19 cellular contexts compared by ENCODE assay signal in the genomic region with DNA sequence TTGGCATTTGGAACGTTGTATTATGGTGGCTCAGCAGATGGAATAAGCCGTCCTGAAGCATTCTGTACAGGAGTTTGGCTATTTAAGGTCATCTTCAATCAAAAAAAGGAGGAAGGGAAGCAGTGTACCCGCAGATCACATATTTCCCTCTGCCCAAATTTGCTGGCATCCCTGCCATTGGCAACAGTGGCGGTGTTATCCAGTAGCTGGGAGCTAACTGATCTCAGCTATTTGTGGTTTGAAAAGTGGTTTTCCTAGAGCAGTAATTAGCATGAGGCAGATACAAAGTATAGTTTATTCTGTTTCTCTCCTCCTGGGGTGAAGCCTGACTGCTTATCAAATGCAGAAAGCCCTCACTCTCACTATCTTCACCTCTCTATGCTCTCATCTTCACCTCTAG.
DNase-seq lines count a peak whose midpoint lies in the region; ATAC-seq and TF ChIP-seq lines count a peak whose summit lies in the region.
"Had no signal": no experiment of that assay in that cellular context is flagged by ENCODE, and none has a peak within 500 bp of the region (broad histone marks: within the 10 kb centered on the region; RNA-seq: fewer than 3 reads in every experiment).

No MANE protein-coding gene starts in this region.

- no peak for TF ChIP-seq CTCF in GM23338 (conservative IDR thresholded peaks at IDR 0.05; ENCODE audit: low read depth in 2 of 2)

- CTCF ChIA-PET in HEK293T (lab: Yijun Ruan, JAX) = no interaction called here

- no peak overlapping the region for H3K4me2 ChIP-seq in GM23338
- H3K4me2 ChIP-seq in neuronal stem cell (ENCODE audit: insufficient read depth, low read length, poor library complexity, severe bottlenecking) = no peak overlapping the region
- H3K4me2 ChIP-seq: BLaER1 treated with 17β-estradiol and CSF1 and Interleukin-3, amounts not matched to agents 10 nM and 100 nM had no signal

- no peaks in the 10 kb centered on the region for H3F3A ChIP-seq in GM23338 (replicated peaks; ENCODE audit: low read depth)

- no peak overlapping the region for H3K27ac ChIP-seq in GM23338 (ENCODE audit: low read depth)
- no peak overlapping the region for H3K27ac ChIP-seq in neuronal stem cell (replicated peaks; ENCODE audit: low read length)
- H3K27ac ChIP-seq: BLaER1 treated with 17β-estradiol and CSF1 and Interleukin-3, amounts not matched to agents 10 nM and 100 nM; GM23248; HL-60 had no signal

- no peak overlapping the region for H2BK15ac ChIP-seq in neuronal stem cell (ENCODE audit: low read length)

- H3K4me1 ChIP-seq in GM23338 (ENCODE audit: insufficient read depth) (no peaks in the 10 kb centered on the region), neuronal stem cell (ENCODE audit: control insufficient read depth in 2 of 2, insufficient read depth in 1 of 2, low read depth in 1 of 2, low read length in 2 of 2) (peaks cover 0 to 1% of the 10 kb centered on the region in 2 donors)

- no peaks in the 10 kb centered on the region for H4K20me1 ChIP-seq in GM23338 (replicated peaks; ENCODE audit: insufficient read depth)
- H4K20me1 ChIP-seq: BLaER1 treated with 17β-estradiol and CSF1 and Interleukin-3, amounts not matched to agents 10 nM and 100 nM had no signal

- no peaks in the 10 kb centered on the region for H3K9me3 Mint-ChIP-seq in GM23338
- H3K9me3 Mint-ChIP-seq: CD8-positive, alpha-beta T cell had no signal

- no peak overlapping the region for H3K23ac ChIP-seq in neuronal stem cell (ENCODE audit: low read depth, low read length, poor library complexity)

- H3K14ac ChIP-seq in neuronal stem cell (ENCODE audit: low read length) = no peak overlapping the region

- H3K4me1 Mint-ChIP-seq in GM23338 = no peaks in the 10 kb centered on the region

- H2BK12ac ChIP-seq in neuronal stem cell (ENCODE audit: low read length) = no peak overlapping the region

- H2AFZ ChIP-seq in GM23338 (peak overlapping the region; percentile 54; the same call in 1 of the 2 replicates), neuronal stem cell (ENCODE audit: low read length) (peak overlapping the region; percentile 18)
- H2AFZ ChIP-seq: GM23248 had no signal

- no peak overlapping the region for H3K4me3 ChIP-seq in GM23338
- H3K4me3 ChIP-seq in neuronal stem cell (ENCODE audit: low read length in 2 of 2) = no peak overlapping the region
- H3K4me3 ChIP-seq: BLaER1 treated with 17β-estradiol and CSF1 and Interleukin-3, amounts not matched to agents 10 nM and 100 nM; GM23248 had no signal

- no CpG with 5 or more reads among the region's 4 CpGs for WGBS in neuronal stem cell (ENCODE audit: extremely low coverage in 2 of 2, insufficient read length in 2 of 2, insufficient replicate concordance in 1 of 2), 2 donors

- peaks cover 2% of the 10 kb centered on the region for H3K27me3 Mint-ChIP-seq in GM23338 (ENCODE audit: insufficient read depth, low read depth, poor library complexity)

- no peak overlapping the region for H2BK120ac ChIP-seq in neuronal stem cell (ENCODE audit: low read depth, low read length)

- H3K9ac ChIP-seq in neuronal stem cell (ENCODE audit: low read depth, low read length, poor library complexity) = no peak overlapping the region
- H3K9ac ChIP-seq: BLaER1 treated with 17β-estradiol and CSF1 and Interleukin-3, amounts not matched to agents 10 nM and 100 nM; GM23248 had no signal

- H3K4me3 Mint-ChIP-seq in GM23338 = no peak overlapping the region
- H3K4me3 Mint-ChIP-seq: B cell; CD8-positive, alpha-beta T cell; HFFc6 had no signal

- H4K8ac ChIP-seq in neuronal stem cell (ENCODE audit: low read depth, low read length) = no peak overlapping the region

- H3K79me1 ChIP-seq in neuronal stem cell (ENCODE audit: low read depth, low read length) = no peaks in the 10 kb centered on the region

- peaks cover 3% of the 10 kb centered on the region; the same call in 1 of the 2 replicates for H3K9me2 ChIP-seq in GM23338 (ENCODE audit: insufficient read depth)

- H3K36me3 ChIP-seq in GM23338 (ENCODE audit: insufficient read depth) (no peaks in the 10 kb centered on the region), neuronal stem cell (replicated peaks in 1 of 2; ENCODE audit: control insufficient read depth in 2 of 2, insufficient read depth in 2 of 2, low read length in 2 of 2) (no peaks in the 10 kb centered on the region)
- H3K36me3 ChIP-seq: BLaER1 treated with 17β-estradiol and CSF1 and Interleukin-3, amounts not matched to agents 10 nM and 100 nM had no signal

- H3K9me3 ChIP-seq in neuronal stem cell (replicated peaks in 1 of 2; ENCODE audit: control insufficient read depth in 2 of 2, insufficient read depth in 1 of 2, low read depth in 1 of 2, low read length in 2 of 2) = peaks cover 0 to 2% of the 10 kb centered on the region in 2 donors

- H3K27me3 ChIP-seq in GM23338 (ENCODE audit: insufficient read depth) = no peaks in the 10 kb centered on the region
- no peaks in the 10 kb centered on the region for H3K27me3 ChIP-seq in neuronal stem cell (ENCODE audit: control insufficient read depth in 3 of 3, insufficient read depth in 3 of 3, low read depth in 1 of 3, low read length in 3 of 3)
- H3K27me3 ChIP-seq: BLaER1 treated with 17β-estradiol and CSF1 and Interleukin-3, amounts not matched to agents 10 nM and 100 nM had no signal

- H3K18ac ChIP-seq in neuronal stem cell (ENCODE audit: low read length) = no peak overlapping the region

- POLR2A ChIA-PET in HEK293T (lab: Yijun Ruan, JAX) = no interaction called here

- no peak for ATAC-seq in GM23338
- ATAC-seq: CD8-positive, alpha-beta T cell had no signal

- H2AK5ac ChIP-seq in neuronal stem cell (ENCODE audit: low read depth, low read length) = no peak overlapping the region

- H4K91ac ChIP-seq in neuronal stem cell (ENCODE audit: low read depth, low read length, poor library complexity) = no peak overlapping the region

- no peak for DNase-seq in GM23338 (ENCODE audit: low spot score)
- DNase-seq in RPMI7951 (ENCODE audit: low read depth) = peak; percentile 40
- peak; percentile 75 for DNase-seq in astrocyte of the hippocampus (ENCODE audit: low read depth, low spot score)
- DNase-seq in neuronal stem cell (ENCODE audit: low spot score) = no peak
- DNase-seq in NCI-H1092 (lab: John Stamatoyannopoulos, UW) = no peak
- no peak for DNase-seq in HEK293T (ENCODE audit: extremely low spot score)
- DNase-seq in kidney tubule cell (ENCODE audit: low spot score) = no peak
- DNase-seq: CD8-positive, alpha-beta T cell; COR-L47; DMS 273 treated with DMSO at 0.1 percent for 48 hours; DMS53; DND-41; EL; GM23248; HCEC 1CT; HFFc6 had no signal

- H2BK5ac ChIP-seq in neuronal stem cell (ENCODE audit: low read length) = no peak overlapping the region

- H3K27ac Mint-ChIP-seq in GM23338 = no peak overlapping the region
- H3K27ac Mint-ChIP-seq: B cell; CD8-positive, alpha-beta T cell; HFFc6 had no signal

- no peaks in the 10 kb centered on the region for H3K79me2 ChIP-seq in GM23338 (replicated peaks; ENCODE audit: insufficient read depth)

- no peak overlapping the region for H3K4ac ChIP-seq in neuronal stem cell (ENCODE audit: low read length)

- H3K36me3 Mint-ChIP-seq in GM23338 (ENCODE audit: low read depth) = no peaks in the 10 kb centered on the region; the same call in 2 of the 3 replicates
- H3K36me3 Mint-ChIP-seq: CD8-positive, alpha-beta T cell had no signal

TF ChIP-seq in GM23338, 12 proteins besides CTCF, POLR2A, EP300 and RAD21 (continues in another document):
- no peak for TF ChIP-seq JUNB (IDR thresholded peaks at IDR 0.05; ENCODE audit: unreplicated experiment)

TF ChIP-seq in HEK293T, 16 proteins besides CTCF, POLR2A, EP300 and RAD21:
- TF ChIP-seq FOXK2 (IDR thresholded peaks at IDR 0.05) (no peak), NFRKB (IDR thresholded peaks at IDR 0.05) (no peak), FOXM1 (IDR thresholded peaks at IDR 0.05; ENCODE audit: borderline replicate concordance) (no peak), FOXA1 (IDR thresholded peaks at IDR 0.05) (no peak), ARNT (IDR thresholded peaks at IDR 0.05) (no peak), SUZ12 (IDR thresholded peaks at IDR 0.05) (no peak)
TF ChIP-seq in HEK293T: peak in this region for 0.

Comparison
In these comparisons a context has a peak if more than half of its experiments do, and no peak if none do; other contexts are left out.
1. DNase-seq: peak in RPMI7951 (single experiment) and astrocyte of the hippocampus (single experiment); none in GM23338 (single experiment), neuronal stem cell (single experiment), NCI-H1092 (single experiment), HEK293T (single experiment) and kidney tubule cell (single experiment).